In the genomic region with DNA sequence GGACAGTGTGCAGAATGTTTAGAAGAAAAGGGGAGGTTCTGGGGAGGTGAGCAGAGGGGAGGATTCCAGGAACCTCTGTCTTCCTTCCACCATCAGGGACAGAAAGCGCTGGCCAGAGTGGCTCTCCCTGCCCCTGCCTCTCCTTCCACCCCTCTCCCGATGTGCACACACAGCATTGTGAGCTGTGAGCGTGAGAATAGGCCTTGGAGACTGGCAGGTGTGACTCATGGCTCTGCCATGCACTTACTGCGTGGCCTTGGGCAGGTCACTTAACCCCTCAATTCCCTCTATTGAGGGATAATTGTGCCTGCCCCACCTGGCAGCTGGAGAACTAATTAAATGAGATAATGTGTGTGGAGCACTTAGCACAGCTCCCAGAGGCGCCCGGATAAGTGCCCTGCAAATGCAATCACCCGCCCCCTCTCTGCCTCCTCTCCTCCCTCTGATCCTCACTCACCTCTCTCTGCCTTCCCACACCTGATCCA, we compare ENCODE assay signal across 8 cellular contexts.
DNase-seq lines count a peak whose midpoint lies in the region; ATAC-seq and TF ChIP-seq lines count a peak whose summit lies in the region.

No MANE protein-coding gene starts in this region.

- TF ChIP-seq CTCF in fibroblast of pulmonary artery (IDR thresholded peaks at IDR 0.05; ENCODE audit: low read length, missing control alignments): no peak
- TF ChIP-seq CTCF in psoas muscle (IDR thresholded peaks at IDR 0.05): no peak

- ATAC-seq in psoas muscle: peak; percentile 48 to 70 (median 62)

- intact Hi-C loops in psoas muscle (cut with DNase I): no loop called here

- no peaks in the 10 kb centered on the region for H3K27me3 ChIP-seq in psoas muscle (ENCODE audit: insufficient read depth in 3 of 3, low read length in 2 of 3)

- H3K36me3 ChIP-seq in psoas muscle (ENCODE audit: insufficient read depth in 1 of 2, low read depth in 1 of 2): peaks cover 0 to 9% of the 10 kb centered on the region in 2 donors

- H3K4me3 ChIP-seq in fibroblast of pulmonary artery (replicated peaks; ENCODE audit: low read depth, low read length) (no peak overlapping the region), psoas muscle (no peak overlapping the region)

- H3K9me3 ChIP-seq in psoas muscle: no peaks in the 10 kb centered on the region

- H3K27ac ChIP-seq in psoas muscle: no peak overlapping the region

- 52 to 60% (median 60%) methylated on average over 7 of the region's 7 CpGs for WGBS in psoas muscle, 3 donors

- H3K4me1 ChIP-seq in psoas muscle: peaks cover 38% of the 10 kb centered on the region

- DNase-seq in GM03348 (ENCODE audit: low spot score) (peak; percentile 65), RKO (ENCODE audit: low spot score) (peak; percentile 37), fibroblast of pulmonary artery (ENCODE audit: low read depth) (peak; percentile 74), psoas muscle (no peak), DMS114 treated with DMSO at 0.1 percent for 48 hours (lab: John Stamatoyannopoulos, UW; ENCODE audit: unreplicated experiment) (no peak), NCI-H1105 treated with DMSO at 0.1 percent for 48 hours (lab: John Stamatoyannopoulos, UW) (no peak), NCI-H2029 treated with DMSO at 0.1 percent for 48 hours (lab: John Stamatoyannopoulos, UW) (no peak)
- no peak for DNase-seq in activated T-cell treated with anti-CD3 and anti-CD28 coated beads, Interleukin-2, amount 50 U/mL, for 48 hours

Comparison
In these comparisons a context has a peak if more than half of its experiments do, and no peak if none do; other contexts are left out.
1. DNase-seq: peak in GM03348 (single experiment), RKO (single experiment) and fibroblast of pulmonary artery (single experiment); none in psoas muscle (0 of 2), DMS114 treated with DMSO at 0.1 percent for 48 hours (single experiment), activated T-cell treated with anti-CD3 and anti-CD28 coated beads, Interleukin-2, amount 50 U/mL, for 48 hours (0 of 2), NCI-H1105 treated with DMSO at 0.1 percent for 48 hours (single experiment) and NCI-H2029 treated with DMSO at 0.1 percent for 48 hours (single experiment).